10 cellular contexts compared by ENCODE assay signal in genomic region chr1:208204779-208205178, GRCh38.
DNase-seq lines count a peak whose midpoint lies in the region; ATAC-seq lines count a peak whose summit lies in the region.
"Had no signal": no experiment of that assay in that cellular context is flagged by ENCODE, and none has a peak within 500 bp of the region (broad histone marks: within the 10 kb centered on the region; RNA-seq: fewer than 3 reads in every experiment).

No MANE protein-coding gene starts in this region.

- DNase-seq in OCI-M1 (lab: John Stamatoyannopoulos, UW) = peak; percentile 14
- DNase-seq in fibroblast of gingiva (ENCODE audit: low read depth) = peak; percentile 38
- no peak for DNase-seq in retina
- DNase-seq in HAP-1 (ENCODE audit: low spot score in 2 of 2) = no peak
- DNase-seq: activated T-cell treated with anti-CD3 and anti-CD28 coated beads, Interleukin-2, amount 50 U/mL, for 4 hours; NCI-H1930 had no signal

- no peak overlapping the region for H3K4me3 ChIP-seq in skin epidermis
- no peak overlapping the region for H3K4me3 ChIP-seq in HAP-1

- no peaks in the 10 kb centered on the region for H3K9me3 ChIP-seq in HAP-1

- no peaks in the 10 kb centered on the region for H3K36me3 ChIP-seq in HAP-1 (replicated peaks)

- H3K27me3 ChIP-seq in HAP-1 (ENCODE audit: low read depth) = no peaks in the 10 kb centered on the region

- no peaks in the 10 kb centered on the region for H3K4me1 ChIP-seq in HAP-1

- in situ Hi-C loops in HAP-1 (cut with MboI; ENCODE audit: low sequenced_read_pairs) = no loop called here

- H3K27ac ChIP-seq in skin epidermis = peak overlapping the region in 12 of 21 experiments; percentile 2 to 73 (median 48)

- peak; percentile 67 for ATAC-seq in GM18502 (IDR thresholded peaks at IDR 0.05; ENCODE audit: poor library complexity, unreplicated experiment)
- no peak for ATAC-seq in GM18870 (IDR thresholded peaks at IDR 0.05; ENCODE audit: unreplicated experiment)
- ATAC-seq: activated T-cell treated with anti-CD3 and anti-CD28 coated beads, Interleukin-2, amount 50 U/mL, for 4 hours; Panc1 had no signal

Comparison
In these comparisons a context has a peak if more than half of its experiments do, and no peak if none do; other contexts are left out.
1. DNase-seq: peak in OCI-M1 (single experiment) and fibroblast of gingiva (single experiment); none in retina (single experiment) and HAP-1 (0 of 2).